ENCODE assay signal across 15 cellular contexts in the genomic region with DNA sequence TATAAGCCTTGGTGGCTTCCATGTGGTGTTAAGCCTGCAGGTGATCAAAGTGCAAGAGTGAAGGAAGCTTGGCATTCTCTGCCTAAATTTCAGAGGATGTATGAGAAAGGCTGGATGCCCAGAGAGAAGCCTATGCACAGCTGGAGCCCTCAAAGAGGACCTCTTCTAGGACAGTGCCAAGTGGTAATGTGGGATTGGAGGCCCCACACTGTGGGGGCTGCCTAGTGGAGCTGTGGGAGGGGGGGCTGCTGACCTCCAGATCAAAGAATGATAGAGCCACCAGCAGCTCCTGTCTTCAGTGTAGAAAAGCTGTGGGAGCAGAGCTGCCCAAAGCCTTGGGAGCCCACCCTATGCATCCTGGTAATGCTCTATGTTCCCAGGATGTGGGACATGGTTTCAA.
DNase-seq lines count a peak whose midpoint lies in the region; ATAC-seq and TF ChIP-seq lines count a peak whose summit lies in the region.
"Had no signal": no experiment of that assay in that cellular context is flagged by ENCODE, and none has a peak within 500 bp of the region (broad histone marks: within the 10 kb centered on the region; RNA-seq: fewer than 3 reads in every experiment).

No MANE protein-coding gene starts in this region.

- H3K36me3 ChIP-seq in iPS-15b (ENCODE audit: control insufficient read depth, insufficient read depth, low read length): no peaks in the 10 kb centered on the region
- H3K36me3 ChIP-seq: BLaER1 treated with 17β-estradiol and CSF1 and Interleukin-3, amounts not matched to agents 10 nM and 100 nM had no signal

- H3K9me3 ChIP-seq in iPS-15b (ENCODE audit: control insufficient read depth, insufficient read depth, low read length): peaks cover 83% of the 10 kb centered on the region
- H3K9me3 ChIP-seq: BLaER1 treated with 17β-estradiol and CSF1 and Interleukin-3, amounts not matched to agents 10 nM and 100 nM had no signal

- peaks cover 2% of the 10 kb centered on the region for H3K9me3 Mint-ChIP-seq in stimulated activated effector memory CD8-positive, alpha-beta T cell treated with anti-CD3 and anti-CD28 coated beads, Interleukin-12 subunit alpha, Interleukin-12 subunit beta, amount 100 ng/mL, for 72 hours

- in situ Hi-C loops in GM13976 (cut with MboI; ENCODE audit: low sequenced_read_pairs, unreplicated experiment): no loop called here

- H3K9ac ChIP-seq in iPS-15b (ENCODE audit: low read depth, low read length): no peak overlapping the region
- H3K9ac ChIP-seq: BLaER1 treated with 17β-estradiol and CSF1 and Interleukin-3, amounts not matched to agents 10 nM and 100 nM had no signal

- peak; percentile 40 for ATAC-seq in stimulated activated effector memory CD8-positive, alpha-beta T cell treated with anti-CD3 and anti-CD28 coated beads, Interleukin-12 subunit alpha, Interleukin-12 subunit beta, amount 100 ng/mL, for 72 hours

- H3K4me3 ChIP-seq in iPS-15b (ENCODE audit: low read depth, low read length): peak overlapping the region; percentile 14
- H3K4me3 ChIP-seq: BLaER1 treated with 17β-estradiol and CSF1 and Interleukin-3, amounts not matched to agents 10 nM and 100 nM; PC-9; SK-N-MC had no signal

- H3K27me3 ChIP-seq in iPS-15b (ENCODE audit: control insufficient read depth, insufficient read depth, low read length): no peaks in the 10 kb centered on the region
- H3K27me3 ChIP-seq: BLaER1 treated with 17β-estradiol and CSF1 and Interleukin-3, amounts not matched to agents 10 nM and 100 nM had no signal

- TF ChIP-seq CTCF in GM13976 (IDR thresholded peaks at IDR 0.05; ENCODE audit: borderline replicate concordance, control extremely low read depth, extremely low read depth, insufficient read depth, missing control alignments): no peak

- DNase-seq in AG20443 (ENCODE audit: low spot score): peak; percentile 17
- DNase-seq in NAMALWA (ENCODE audit: low spot score): peak; percentile 17
- no peak for DNase-seq in stimulated activated effector memory CD8-positive, alpha-beta T cell treated with anti-CD3 and anti-CD28 coated beads, Interleukin-12 subunit alpha, Interleukin-12 subunit beta, amount 100 ng/mL, for 72 hours (ENCODE audit: low spot score in 2 of 2)
- no peak for DNase-seq in GM13976 (ENCODE audit: low spot score)
- DNase-seq in amygdala (lab: John Stamatoyannopoulos, UW): no peak
- DNase-seq in NCI-H1105 (lab: John Stamatoyannopoulos, UW): no peak
- DNase-seq: DMS 273 treated with DMSO at 0.1 percent for 48 hours, H9, NCI-H1092, NCI-H1694 treated with DMSO at 0.1 percent for 48 hours had no signal

- no peak overlapping the region for H3K27ac Mint-ChIP-seq in stimulated activated effector memory CD8-positive, alpha-beta T cell treated with anti-CD3 and anti-CD28 coated beads, Interleukin-12 subunit alpha, Interleukin-12 subunit beta, amount 100 ng/mL, for 72 hours
- H3K27ac Mint-ChIP-seq: H9, IgD-negative memory B cell had no signal

- no peaks in the 10 kb centered on the region for H3K36me3 Mint-ChIP-seq in stimulated activated effector memory CD8-positive, alpha-beta T cell treated with anti-CD3 and anti-CD28 coated beads, Interleukin-12 subunit alpha, Interleukin-12 subunit beta, amount 100 ng/mL, for 72 hours

- no peaks in the 10 kb centered on the region for H3K4me1 Mint-ChIP-seq in stimulated activated effector memory CD8-positive, alpha-beta T cell treated with anti-CD3 and anti-CD28 coated beads, Interleukin-12 subunit alpha, Interleukin-12 subunit beta, amount 100 ng/mL, for 72 hours
- H3K4me1 Mint-ChIP-seq: H9, IgD-negative memory B cell had no signal

- H3K4me3 Mint-ChIP-seq in stimulated activated effector memory CD8-positive, alpha-beta T cell treated with anti-CD3 and anti-CD28 coated beads, Interleukin-12 subunit alpha, Interleukin-12 subunit beta, amount 100 ng/mL, for 72 hours: no peak overlapping the region
- H3K4me3 Mint-ChIP-seq: H9, IgD-negative memory B cell had no signal

- H3K4me1 ChIP-seq in iPS-15b (ENCODE audit: control insufficient read depth, insufficient read depth, low read length): no peaks in the 10 kb centered on the region
- H3K4me1 ChIP-seq: BLaER1 treated with 17β-estradiol and CSF1 and Interleukin-3, amounts not matched to agents 10 nM and 100 nM had no signal

Comparison
In these comparisons a context has a peak if more than half of its experiments do, and no peak if none do; other contexts are left out.
1. DNase-seq: peak in AG20443 (single experiment) and NAMALWA (single experiment); none in stimulated activated effector memory CD8-positive, alpha-beta T cell treated with anti-CD3 and anti-CD28 coated beads, Interleukin-12 subunit alpha, Interleukin-12 subunit beta, amount 100 ng/mL, for 72 hours (0 of 2), GM13976 (single experiment), amygdala (0 of 56) and NCI-H1105 (single experiment).